In the genomic region with DNA sequence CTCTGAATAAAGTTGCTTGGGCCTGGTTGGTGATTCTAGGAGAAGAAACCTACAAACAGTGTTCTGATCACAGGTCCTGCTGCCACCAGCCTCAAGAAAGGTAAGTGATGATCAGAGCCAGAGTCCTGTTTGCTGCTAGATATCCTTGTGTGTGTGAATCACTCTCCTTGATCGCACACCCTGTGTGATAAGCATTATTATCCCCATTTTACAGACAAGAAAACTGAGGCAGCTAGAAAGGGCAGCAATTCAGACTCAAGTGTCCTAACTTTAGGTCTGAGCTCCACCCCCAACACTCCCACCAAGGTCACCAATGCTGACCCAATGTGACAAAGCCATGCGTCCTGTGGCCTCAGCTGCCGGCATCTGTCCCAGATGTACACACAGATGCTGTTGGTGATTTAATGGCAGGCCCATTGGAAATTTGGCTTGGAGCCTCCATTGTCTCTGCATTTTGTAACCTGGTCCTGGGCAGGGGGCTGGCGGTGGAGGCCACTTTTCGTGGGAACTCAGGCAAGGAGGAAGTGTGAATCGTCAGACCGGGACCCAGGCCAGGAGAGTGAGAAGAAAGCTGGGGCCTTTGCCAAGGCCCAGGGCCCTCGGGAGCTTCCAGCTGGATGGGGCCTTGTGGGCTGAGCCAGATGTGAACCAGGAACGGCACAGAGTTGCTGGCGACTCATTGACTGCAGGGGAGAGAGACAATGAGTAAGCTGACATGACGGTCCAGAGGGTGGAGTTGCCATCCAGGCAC, we compare ENCODE assay signal across 8 cellular contexts. TPM values are rescaled to one million over a fixed set of nuclear protein-coding genes. Genes with fewer than 3 reads are reported as not detected.
DNase-seq lines count a peak whose midpoint lies in the region; ATAC-seq lines count a peak whose summit lies in the region.

No MANE protein-coding gene starts in this region.

- H3K27ac ChIP-seq in right cardiac atrium (ENCODE audit: low read length) (peak overlapping the region; percentile 32), skeletal muscle tissue (ENCODE audit: low read depth, low read length) (peak overlapping the region; percentile 46)

- H3K27me3 ChIP-seq in right cardiac atrium (ENCODE audit: control insufficient read depth, insufficient read depth) (no peaks in the 10 kb centered on the region), skeletal muscle tissue (ENCODE audit: control insufficient read depth in 3 of 3, insufficient read depth in 3 of 3, low read length in 3 of 3) (no peaks in the 10 kb centered on the region)

- no peaks in the 10 kb centered on the region for H3K36me3 ChIP-seq in skeletal muscle tissue (ENCODE audit: control insufficient read depth in 3 of 3, insufficient read depth in 3 of 3, low read length in 3 of 3)

- H3K9me3 ChIP-seq in right cardiac atrium (ENCODE audit: control insufficient read depth, low read length) (no peaks in the 10 kb centered on the region), skeletal muscle tissue (ENCODE audit: control insufficient read depth in 3 of 3, low read length in 3 of 3) (no peaks in the 10 kb centered on the region)

- 19% methylated on average over 11 of the region's 11 CpGs for WGBS in right cardiac atrium

- H3K9ac ChIP-seq in skeletal muscle tissue (ENCODE audit: low read depth in 1 of 3, low read length in 3 of 3), result no peak overlapping the region

- intact Hi-C loops in right cardiac atrium (cut with DNase I), result no loop called here

- H3K4me1 ChIP-seq in right cardiac atrium (ENCODE audit: control insufficient read depth, insufficient read depth, low read length) (peaks cover 11% of the 10 kb centered on the region), skeletal muscle tissue (ENCODE audit: control insufficient read depth in 3 of 3, insufficient read depth in 3 of 3, low read length in 3 of 3) (peaks cover 7 to 18% (median 11%) of the 10 kb centered on the region in 3 donors)

- H3K4me3 ChIP-seq in right cardiac atrium (ENCODE audit: low read length) (no peak overlapping the region), skeletal muscle tissue (ENCODE audit: low read length in 3 of 3) (peak overlapping the region in 1 of 3 donors; percentile 43)

- ATAC-seq in right cardiac atrium, result peak; percentile 91 to 93

- DNase-seq in H4 (ENCODE audit: low spot score) (peak; percentile 95), astrocyte of the hippocampus (ENCODE audit: low read depth, low spot score) (peak; percentile 89), right cardiac atrium (peak; percentile 99 to 100 (median 99)), HuH-7.5 (ENCODE audit: low spot score) (no peak), cerebellar nuclear complex (lab: John Stamatoyannopoulos, UW) (no peak), NCI-H2107 treated with DMSO at 0.1 percent for 48 hours (lab: John Stamatoyannopoulos, UW; ENCODE audit: unreplicated experiment) (no peak)
- no peak for DNase-seq in stimulated activated CD4-positive, alpha-beta T cell treated with anti-CD3 and anti-CD28 coated beads, Interleukin-1b, Interleukin-23, amount 100 ng/mL, for 48 hours

RNA-seq across cellular contexts. Expression of gene GGTA1, which starts 29.8 kb away (rescaled TPM):
- total RNA-seq in H4 (2014; rRNA removed; shearing (Covaris generic)), result 0.35 TPM in 1 of 2 replicates, not detected in the other
- total RNA-seq in right cardiac atrium (10 to 100 TPM; 12.3 to 30.1 (median 22.3) TPM), skeletal muscle tissue (6.3 TPM)
- 42.5 TPM for polyA plus RNA-seq in right cardiac atrium

Comparison
In these comparisons a context has a peak if more than half of its experiments do, and no peak if none do; other contexts are left out.
1. DNase-seq: peak in H4 (single experiment), astrocyte of the hippocampus (single experiment) and right cardiac atrium (3 of 3); none in HuH-7.5 (single experiment), stimulated activated CD4-positive, alpha-beta T cell treated with anti-CD3 and anti-CD28 coated beads, Interleukin-1b, Interleukin-23, amount 100 ng/mL, for 48 hours (single experiment), cerebellar nuclear complex (0 of 2) and NCI-H2107 treated with DMSO at 0.1 percent for 48 hours (single experiment).